8 cellular contexts compared by ENCODE assay signal in genomic region chr17:44556854-44557606, GRCh38. TPM values are rescaled to one million over a fixed set of nuclear protein-coding genes. Genes with fewer than 3 reads are reported as not detected.
DNase-seq lines count a peak whose midpoint lies in the region; ATAC-seq and TF ChIP-seq lines count a peak whose summit lies in the region.

TSS of gene FZD2 (plus strand) at chr17:44557484. CDS start at chr17:44557689, 205 bp downstream.

- in situ Hi-C loops in mammary epithelial cell (cut with MboI; ENCODE audit: low sequenced_read_pairs in 2 of 2), result no loop called here

- H3K4me1 ChIP-seq in BLaER1 treated with 17β-estradiol and CSF1 and Interleukin-3, amounts not matched to agents 10 nM and 100 nM, result peaks cover 52 to 61% (median 57%) of the 10 kb centered on the region in 10 experiments
- H3K4me1 ChIP-seq in mammary epithelial cell (ENCODE audit: insufficient read depth, low read length), result peaks cover 14% of the 10 kb centered on the region
- H3K4me1 ChIP-seq in iPS-20b (ENCODE audit: insufficient read depth, low read length), result peaks cover 21% of the 10 kb centered on the region

- intact Hi-C loops in mammary epithelial cell (cut with micrococcal nuclease), result loop anchor here (2.0 kb wide), 1 partner anchor 22 kb away; no protein-coding TSS in a partner anchor

- CTCF ChIA-PET in mammary epithelial cell (lab: Charles Lee; ENCODE audit: low non-redundant PET), result interaction anchor here (0.6 to 0.7 kb wide), 3 partner anchors 16 to 275 kb away, joined by 3 to 4 read pairs (median 3); no protein-coding TSS in a partner anchor

- peaks cover 0 to 10% (median 0%) of the 10 kb centered on the region in 11 experiments; a peak in 6 of 22 replicates for H3K36me3 ChIP-seq in BLaER1 treated with 17β-estradiol and CSF1 and Interleukin-3, amounts not matched to agents 10 nM and 100 nM
- no peaks in the 10 kb centered on the region for H3K36me3 ChIP-seq in mammary epithelial cell (ENCODE audit: insufficient read depth, low read length)
- H3K36me3 ChIP-seq in iPS-20b (ENCODE audit: insufficient read depth, low read depth, low read length), result no peaks in the 10 kb centered on the region

- peaks cover 0 to 37% (median 0%) of the 10 kb centered on the region in 11 experiments; a peak in 6 of 22 replicates for H4K20me1 ChIP-seq in BLaER1 treated with 17β-estradiol and CSF1 and Interleukin-3, amounts not matched to agents 10 nM and 100 nM
- H4K20me1 ChIP-seq in mammary epithelial cell (ENCODE audit: insufficient read depth, low read length), result no peaks in the 10 kb centered on the region

- H3K36me3 Mint-ChIP-seq in T-helper 17 cell (ENCODE audit: low read depth), result peaks cover 13% of the 10 kb centered on the region

- peak within 1 kb of the TSS; percentile 64 to 78 (median 72) for H3K4me3 ChIP-seq in BLaER1 treated with 17β-estradiol and CSF1 and Interleukin-3, amounts not matched to agents 10 nM and 100 nM
- H3K4me3 ChIP-seq in mammary epithelial cell (replicated peaks in 1 of 3; ENCODE audit: insufficient read depth in 1 of 3, low read depth in 2 of 3, low read length in 3 of 3) (peak within 1 kb of the TSS; percentile 62 to 99 (median 67)), iPS-20b (ENCODE audit: low read length) (peak within 1 kb of the TSS; percentile 87), skeletal muscle cell (ENCODE audit: low read depth, low read length) (peak within 1 kb of the TSS; percentile 68)

- dilution Hi-C loops in mammary epithelial cell (cut with HindIII; ENCODE audit: low sequenced_read_pairs), result no loop called here

- peak; percentile 76 for DNase-seq in NCI-H1694 (lab: John Stamatoyannopoulos, UW)
- peak in 1 of 3 donors; percentile 10 for DNase-seq in T-helper 17 cell
- DNase-seq in mammary epithelial cell, result peak; percentile 93
- peak; percentile 95 for DNase-seq in skeletal muscle cell (ENCODE audit: low read depth)

- peak within 1 kb of the TSS; percentile 80 for H3K27ac Mint-ChIP-seq in T-helper 17 cell

- H3K27me3 ChIP-seq in BLaER1 treated with 17β-estradiol and CSF1 and Interleukin-3, amounts not matched to agents 10 nM and 100 nM, result no peaks in the 10 kb centered on the region
- H3K27me3 ChIP-seq in mammary epithelial cell (ENCODE audit: insufficient read depth, low read length) (no peaks in the 10 kb centered on the region), iPS-20b (ENCODE audit: insufficient read depth, low read length) (peaks cover 53% of the 10 kb centered on the region)

- no peak for TF ChIP-seq CTCF in mammary epithelial cell (conservative IDR thresholded peaks at IDR 0.05 in 1 of 2, IDR thresholded peaks at IDR 0.05 in 1 of 2; ENCODE audit: extremely low read depth in 1 of 2, insufficient read depth in 1 of 2, low read depth in 1 of 2, low read length in 2 of 2)

- H3K4me1 Mint-ChIP-seq in T-helper 17 cell, result peaks cover 15% of the 10 kb centered on the region

- ATAC-seq in GM21723 (IDR thresholded peaks at IDR 0.05; ENCODE audit: unreplicated experiment) (peak; percentile 83), T-helper 17 cell (peak; percentile 79), GM19452 (IDR thresholded peaks at IDR 0.05; ENCODE audit: unreplicated experiment) (no peak)

- H3K4me2 ChIP-seq in BLaER1 treated with 17β-estradiol and CSF1 and Interleukin-3, amounts not matched to agents 10 nM and 100 nM, result peak within 1 kb of the TSS; percentile 85 to 99 (median 96)
- H3K4me2 ChIP-seq in mammary epithelial cell (ENCODE audit: insufficient read depth, low read depth, low read length), result peak within 1 kb of the TSS; percentile 94

- H3K27ac ChIP-seq in BLaER1 treated with 17β-estradiol and CSF1 and Interleukin-3, amounts not matched to agents 10 nM and 100 nM, result peak within 1 kb of the TSS; percentile 79 to 98 (median 93)
- H3K27ac ChIP-seq in mammary epithelial cell (ENCODE audit: insufficient read depth, low read depth, low read length) (peak within 1 kb of the TSS; percentile 61), iPS-20b (ENCODE audit: low read length) (peak within 1 kb of the TSS; percentile 96)

- no peaks in the 10 kb centered on the region for H3K9me3 ChIP-seq in BLaER1 treated with 17β-estradiol and CSF1 and Interleukin-3, amounts not matched to agents 10 nM and 100 nM (replicated peaks in 1 of 11)
- H3K9me3 ChIP-seq in T-helper 17 cell (ENCODE audit: control insufficient read depth, low read length, poor library complexity, severe bottlenecking), result no peaks in the 10 kb centered on the region
- H3K9me3 ChIP-seq in mammary epithelial cell (replicated peaks; ENCODE audit: insufficient read depth, low read length), result no peaks in the 10 kb centered on the region
- no peaks in the 10 kb centered on the region for H3K9me3 ChIP-seq in iPS-20b (ENCODE audit: insufficient read depth, low read depth, low read length)

- peaks cover 75% of the 10 kb centered on the region for H3K27me3 Mint-ChIP-seq in T-helper 17 cell

- peak within 1 kb of the TSS; percentile 87 to 97 (median 93) for H3K9ac ChIP-seq in BLaER1 treated with 17β-estradiol and CSF1 and Interleukin-3, amounts not matched to agents 10 nM and 100 nM
- H3K9ac ChIP-seq in mammary epithelial cell (ENCODE audit: insufficient read depth, low read length), result peak within 1 kb of the TSS; percentile 72
- peak within 1 kb of the TSS; percentile 89 for H3K9ac ChIP-seq in iPS-20b (ENCODE audit: low read depth, low read length)

- H3K79me2 ChIP-seq in mammary epithelial cell (ENCODE audit: insufficient read depth, low read length), result no peaks in the 10 kb centered on the region

- peak within 1 kb of the TSS; percentile 99 for H2AFZ ChIP-seq in mammary epithelial cell (ENCODE audit: low read depth, low read length)

- no TSS peak for BruUV-seq in mammary epithelial cell (replicated peaks; lab: Mats Ljungman, UMichigan)

- WGBS in mammary epithelial cell (ENCODE audit: low coverage, missing lambda C conversion rate), result 4% methylated on average over 14 of the region's 49 CpGs

- peak within 1 kb of the TSS; percentile 93 for H3K4me3 Mint-ChIP-seq in T-helper 17 cell

RNA-seq across cellular contexts. Expression of gene FZD2, which starts in this region (rescaled TPM):
- total RNA-seq in T-helper 17 cell (under 1 TPM in 1 of 2 donors, not detected in 1; 0.22 TPM), mammary epithelial cell (1 to 10 TPM; 1.8 to 4.5 TPM)
- 4.5 TPM for polyA plus RNA-seq in mammary epithelial cell
- 1.1 TPM for polyA minus RNA-seq in mammary epithelial cell

Comparison
In these comparisons a context has a peak if more than half of its experiments do, and no peak if none do; other contexts are left out.
1. Peak in ATAC-seq in T-helper 17 cell; RNA of the gene not detected or under 1 TPM.